Comparison of ENCODE assay signal across 18 cellular contexts in the genomic region with DNA sequence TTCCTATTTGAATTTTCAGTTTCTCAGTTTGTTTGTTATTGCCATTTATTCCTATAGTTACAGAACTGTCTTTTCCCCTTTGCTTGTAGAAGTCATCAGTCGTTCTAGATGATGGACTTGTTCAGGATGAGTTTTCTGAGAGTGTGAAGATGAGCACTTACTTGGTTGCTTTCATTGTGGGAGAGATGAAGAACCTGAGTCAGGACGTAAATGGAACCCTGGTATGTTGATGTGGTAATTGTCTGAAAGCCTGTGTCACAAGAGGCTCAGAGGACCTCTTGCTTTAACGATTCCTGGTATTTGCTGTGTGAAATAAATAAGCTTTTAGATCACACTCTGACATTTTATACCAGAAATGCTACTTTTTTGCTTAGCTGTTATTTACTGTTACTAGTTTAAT. TPM values are rescaled to one million over a fixed set of nuclear protein-coding genes. Genes with fewer than 3 reads are reported as not detected.
A peak's percentile ranks its signal among the peaks of the same experiment; 100 is the strongest.
DNase-seq lines count a peak whose midpoint lies in the region; ATAC-seq and TF ChIP-seq lines count a peak whose summit lies in the region.
"Had no signal": no experiment of that assay in that cellular context is flagged by ENCODE, and none has a peak within 500 bp of the region (broad histone marks: within the 10 kb centered on the region; RNA-seq: fewer than 3 reads in every experiment).

No MANE protein-coding gene starts in this region.

- no peak for TF ChIP-seq CTCF in CD4-positive, alpha-beta T cell (IDR thresholded peaks at IDR 0.05)
- no peak for TF ChIP-seq CTCF in natural killer cell (IDR thresholded peaks at IDR 0.05)
- no peak for TF ChIP-seq CTCF in right atrium auricular region (IDR thresholded peaks at IDR 0.05)

- peaks cover 5% of the 10 kb centered on the region for H3K9me3 Mint-ChIP-seq in T-helper 2 cell treated with Interferon-gamma antibody and Interleukin-4, amounts not matched to agents 5 μg/mL and 100 μg/mL, for 36 hours
- H3K9me3 Mint-ChIP-seq in CD4-positive, alpha-beta T cell: no peaks in the 10 kb centered on the region
- no peaks in the 10 kb centered on the region for H3K9me3 Mint-ChIP-seq in activated T-helper 17 cell treated with anti-CD3 and anti-CD28 coated beads, Interleukin-2, amount 50 U/mL, for 72 hours
- no peaks in the 10 kb centered on the region for H3K9me3 Mint-ChIP-seq in natural killer cell

- H3K36me3 Mint-ChIP-seq in T-helper 2 cell treated with Interferon-gamma antibody and Interleukin-4, amounts not matched to agents 5 μg/mL and 100 μg/mL, for 36 hours (ENCODE audit: low read depth): peaks cover 68% of the 10 kb centered on the region
- H3K36me3 Mint-ChIP-seq in CD4-positive, alpha-beta T cell (ENCODE audit: low read depth): peaks cover 88% of the 10 kb centered on the region
- peaks cover 84% of the 10 kb centered on the region for H3K36me3 Mint-ChIP-seq in activated T-helper 17 cell treated with anti-CD3 and anti-CD28 coated beads, Interleukin-2, amount 50 U/mL, for 72 hours (ENCODE audit: low read depth)
- peaks cover 6% of the 10 kb centered on the region for H3K36me3 Mint-ChIP-seq in natural killer cell

- DNase-seq in T-helper 2 cell treated with Interferon-gamma antibody and Interleukin-4, amounts not matched to agents 5 μg/mL and 100 μg/mL, for 36 hours (ENCODE audit: low spot score): no peak
- DNase-seq in T-helper 2 cell: no peak
- DNase-seq in CD4-positive, alpha-beta T cell: no peak
- DNase-seq in natural killer cell: no peak
- no peak for DNase-seq in right atrium auricular region (ENCODE audit: low spot score)
- DNase-seq: DMS79 treated with DMSO at 0.1 percent for 48 hours; NCI-H1417; NCI-H2081; NCI-H345; NCI-H526 treated with DMSO at 0.1 percent for 48 hours; NK-92 treated with Interleukin-12 subunit alpha and Interleukin-12 subunit beta, amount 100 ng/mL, for 24 hours; OCI-M1; RPMI8226 had no signal

- no peaks in the 10 kb centered on the region for H3K27me3 ChIP-seq in CD4-positive, alpha-beta T cell (ENCODE audit: control insufficient read depth, insufficient read depth, low read length)
- no peaks in the 10 kb centered on the region for H3K27me3 ChIP-seq in right atrium auricular region

- H3K27ac ChIP-seq in CD4-positive, alpha-beta T cell (ENCODE audit: low read depth, low read length): no peak overlapping the region
- no peak overlapping the region for H3K27ac ChIP-seq in right atrium auricular region

- H3K4me1 ChIP-seq in right atrium auricular region: no peaks in the 10 kb centered on the region

- H3K4me3 Mint-ChIP-seq in T-helper 2 cell treated with Interferon-gamma antibody and Interleukin-4, amounts not matched to agents 5 μg/mL and 100 μg/mL, for 36 hours: no peak overlapping the region
- no peak overlapping the region for H3K4me3 Mint-ChIP-seq in CD4-positive, alpha-beta T cell
- H3K4me3 Mint-ChIP-seq in activated T-helper 17 cell treated with anti-CD3 and anti-CD28 coated beads, Interleukin-2, amount 50 U/mL, for 72 hours: no peak overlapping the region
- H3K4me3 Mint-ChIP-seq in natural killer cell: no peak overlapping the region

- POLR2A ChIA-PET in CD4-positive, alpha-beta T cell (lab: Charles Lee): interaction anchor here (0.7 to 4.1 kb wide), 3 partner anchors 25 to 178 kb away, joined by 3 to 23 read pairs (median 4); partner anchors contain the start of genes ERAP1 and LNPEP

- intact Hi-C loops in CD4-positive, alpha-beta T cell (cut with DNase I, micrococcal nuclease): loop anchor here in 1 of 2 experiments (5.0 kb wide), 1 partner anchor 114 kb away; no protein-coding TSS in a partner anchor
- intact Hi-C loops in natural killer cell (cut with micrococcal nuclease): loop anchor here (10.0 kb wide), 1 partner anchor 178 kb away; no protein-coding TSS in a partner anchor

- H3K27ac Mint-ChIP-seq in T-helper 2 cell treated with Interferon-gamma antibody and Interleukin-4, amounts not matched to agents 5 μg/mL and 100 μg/mL, for 36 hours: peak overlapping the region; percentile 47
- H3K27ac Mint-ChIP-seq in CD4-positive, alpha-beta T cell: peak overlapping the region; percentile 15
- peak overlapping the region; percentile 39 for H3K27ac Mint-ChIP-seq in activated T-helper 17 cell treated with anti-CD3 and anti-CD28 coated beads, Interleukin-2, amount 50 U/mL, for 72 hours
- H3K27ac Mint-ChIP-seq in natural killer cell: peak overlapping the region; percentile 2 to 37

- CTCF ChIA-PET in CD4-positive, alpha-beta T cell (lab: Charles Lee): interaction anchor here (0.8 to 1.0 kb wide), 2 partner anchors 9 to 51 kb away, joined by 3 read pairs; partner anchors contain the start of gene LNPEP

- no peaks in the 10 kb centered on the region for H3K27me3 Mint-ChIP-seq in T-helper 2 cell treated with Interferon-gamma antibody and Interleukin-4, amounts not matched to agents 5 μg/mL and 100 μg/mL, for 36 hours (ENCODE audit: low read depth)
- H3K27me3 Mint-ChIP-seq in CD4-positive, alpha-beta T cell: no peaks in the 10 kb centered on the region
- no peaks in the 10 kb centered on the region for H3K27me3 Mint-ChIP-seq in activated T-helper 17 cell treated with anti-CD3 and anti-CD28 coated beads, Interleukin-2, amount 50 U/mL, for 72 hours
- H3K27me3 Mint-ChIP-seq in natural killer cell (ENCODE audit: low read depth in 2 of 2): no peaks in the 10 kb centered on the region

- no peak overlapping the region for H3K4me3 ChIP-seq in right atrium auricular region
- H3K4me3 ChIP-seq: K562 had no signal

- peaks cover 39% of the 10 kb centered on the region for H3K36me3 ChIP-seq in right atrium auricular region

- H3K9me3 ChIP-seq in CD4-positive, alpha-beta T cell (ENCODE audit: control insufficient read depth, low read length): no peaks in the 10 kb centered on the region
- H3K9me3 ChIP-seq in right atrium auricular region: no peaks in the 10 kb centered on the region

- H3K4me1 Mint-ChIP-seq in T-helper 2 cell treated with Interferon-gamma antibody and Interleukin-4, amounts not matched to agents 5 μg/mL and 100 μg/mL, for 36 hours (ENCODE audit: low read depth): peaks cover 35% of the 10 kb centered on the region
- peaks cover 62% of the 10 kb centered on the region for H3K4me1 Mint-ChIP-seq in CD4-positive, alpha-beta T cell (ENCODE audit: low read depth)
- H3K4me1 Mint-ChIP-seq in activated T-helper 17 cell treated with anti-CD3 and anti-CD28 coated beads, Interleukin-2, amount 50 U/mL, for 72 hours: peaks cover 30% of the 10 kb centered on the region
- peaks cover 63 to 66% of the 10 kb centered on the region in 2 donors for H3K4me1 Mint-ChIP-seq in natural killer cell

- ATAC-seq in CD4-positive, alpha-beta T cell (ENCODE audit: poor library complexity): no peak
- peak; percentile 76 for ATAC-seq in activated T-helper 17 cell treated with anti-CD3 and anti-CD28 coated beads, Interleukin-2, amount 50 U/mL, for 72 hours (replicated peaks)
- ATAC-seq in natural killer cell (no peak), HG02885 (IDR thresholded peaks at IDR 0.05; ENCODE audit: poor library complexity, unreplicated experiment) (no peak), HG03378 (IDR thresholded peaks at IDR 0.05; ENCODE audit: unreplicated experiment) (no peak)
- ATAC-seq: HCT116, K562 had no signal

RNA-seq across cellular contexts. Expression of gene LNPEP, which starts 50.6 kb away (rescaled TPM):
- total RNA-seq in CD4-positive, alpha-beta T cell: 10 to 100 TPM; 52.0 to 52.7 TPM
- 10 to 100 TPM; 45.0 to 52.7 TPM for total RNA-seq in activated T-helper 17 cell treated with anti-CD3 and anti-CD28 coated beads, Interleukin-2, amount 50 U/mL, for 72 hours
- total RNA-seq in natural killer cell (100 to 1,000 TPM; 126 to 162 (median 135) TPM), right atrium auricular region (10 to 100 TPM; 50.2 to 60.0 TPM)
